Comparison of ENCODE assay signal across 15 cellular contexts in genomic region chr10:30056281-30056680, GRCh38. TPM values are rescaled to one million over a fixed set of nuclear protein-coding genes. Genes with fewer than 3 reads are reported as not detected.
A peak's percentile ranks its signal among the peaks of the same experiment; 100 is the strongest.
DNase-seq lines count a peak whose midpoint lies in the region; ATAC-seq and TF ChIP-seq lines count a peak whose summit lies in the region.
"Had no signal": no experiment of that assay in that cellular context is flagged by ENCODE, and none has a peak within 500 bp of the region (broad histone marks: within the 10 kb centered on the region; RNA-seq: fewer than 3 reads in every experiment).

No MANE protein-coding gene starts in this region.

- no peaks in the 10 kb centered on the region for H3K9me3 Mint-ChIP-seq in activated T-helper 1 cell treated with anti-CD3 and anti-CD28 coated beads, Interleukin-12 subunit alpha, Interleukin-12 subunit beta, Interleukin-2, Interleukin-4 antibody, amounts not matched to agents 30 ng/mL and 10 ng/mL and 1 ng/mL, durations not matched to agents 14 hours and 24 hours and 36 hours
- H3K9me3 Mint-ChIP-seq: CD8-positive, alpha-beta memory T cell had no signal

- H3K4me3 ChIP-seq in H7 (ENCODE audit: insufficient read depth, low read depth, low read length) = no peak overlapping the region
- peak overlapping the region; percentile 73 for H3K4me3 ChIP-seq in WI38 (ENCODE audit: low read depth, low read length)
- H3K4me3 ChIP-seq in iPS-20b (ENCODE audit: low read length) = peak overlapping the region; percentile 3; the same call in 1 of the 2 replicates
- H3K4me3 ChIP-seq in stomach = no peak overlapping the region

- DNase-seq in H7 (peak; percentile 26), stomach (no peak), GM13976 (ENCODE audit: low spot score) (no peak), NCI-H446 treated with DMSO at 0.1 percent for 48 hours (lab: John Stamatoyannopoulos, UW) (no peak)
- no peak for DNase-seq in activated T-helper 1 cell treated with anti-CD3 and anti-CD28 coated beads, Interleukin-12 subunit alpha, Interleukin-12 subunit beta, Interleukin-2, Interleukin-4 antibody, amounts not matched to agents 30 ng/mL and 10 ng/mL and 1 ng/mL, durations not matched to agents 14 hours and 24 hours and 36 hours (ENCODE audit: low spot score)
- DNase-seq: CD8-positive, alpha-beta memory T cell; Karpas-422; NCI-H187; occipital lobe; stimulated activated CD4-positive, alpha-beta T cell treated with anti-CD3 and anti-CD28 coated beads, Interleukin-4, amount 100 ng/mL, for 1 hour; stimulated activated naive CD8-positive, alpha-beta T cell treated with anti-CD3 and anti-CD28 coated beads, Interleukin-15, Interleukin-2, amounts not matched to agents 100 U/mL and 50 U/mL, for 24 hours; WERI-Rb-1 had no signal

- H3K27me3 ChIP-seq in H7 (ENCODE audit: control insufficient read depth, insufficient read depth, low read length) (peaks cover 20% of the 10 kb centered on the region), iPS-20b (ENCODE audit: insufficient read depth, low read length) (peaks cover 33% of the 10 kb centered on the region), stomach (peaks cover 0 to 26% (median 9%) of the 10 kb centered on the region in 3 donors)

- TF ChIP-seq CTCF in WI38 (IDR thresholded peaks at IDR 0.05; ENCODE audit: low read depth, low read length) (no peak), stomach (IDR thresholded peaks at IDR 0.05) (no peak), GM13976 (IDR thresholded peaks at IDR 0.05; ENCODE audit: borderline replicate concordance, control extremely low read depth, extremely low read depth, insufficient read depth, missing control alignments) (no peak)

- H3K27ac Mint-ChIP-seq in activated T-helper 1 cell treated with anti-CD3 and anti-CD28 coated beads, Interleukin-12 subunit alpha, Interleukin-12 subunit beta, Interleukin-2, Interleukin-4 antibody, amounts not matched to agents 30 ng/mL and 10 ng/mL and 1 ng/mL, durations not matched to agents 14 hours and 24 hours and 36 hours = no peak overlapping the region

- no peaks in the 10 kb centered on the region for H3K36me3 Mint-ChIP-seq in activated T-helper 1 cell treated with anti-CD3 and anti-CD28 coated beads, Interleukin-12 subunit alpha, Interleukin-12 subunit beta, Interleukin-2, Interleukin-4 antibody, amounts not matched to agents 30 ng/mL and 10 ng/mL and 1 ng/mL, durations not matched to agents 14 hours and 24 hours and 36 hours (ENCODE audit: low read depth)
- H3K36me3 Mint-ChIP-seq: CD8-positive, alpha-beta memory T cell had no signal

- H3K27ac ChIP-seq in iPS-20b (ENCODE audit: low read length) (no peak overlapping the region), stomach (peak overlapping the region in 3 of 5 donors; percentile 13 to 89 (median 79))
- H3K27ac ChIP-seq: WERI-Rb-1 had no signal

- TF ChIP-seq POLR2A in stomach (IDR thresholded peaks at IDR 0.05) = no peak

- H3K4me1 Mint-ChIP-seq in activated T-helper 1 cell treated with anti-CD3 and anti-CD28 coated beads, Interleukin-12 subunit alpha, Interleukin-12 subunit beta, Interleukin-2, Interleukin-4 antibody, amounts not matched to agents 30 ng/mL and 10 ng/mL and 1 ng/mL, durations not matched to agents 14 hours and 24 hours and 36 hours (ENCODE audit: low read depth) = peaks cover 12% of the 10 kb centered on the region

- WGBS in stomach, 5 donors = 29 to 53% (median 49%) methylated on average over 1 of the region's 1 CpG

- peaks cover 63% of the 10 kb centered on the region for H3K27me3 Mint-ChIP-seq in activated T-helper 1 cell treated with anti-CD3 and anti-CD28 coated beads, Interleukin-12 subunit alpha, Interleukin-12 subunit beta, Interleukin-2, Interleukin-4 antibody, amounts not matched to agents 30 ng/mL and 10 ng/mL and 1 ng/mL, durations not matched to agents 14 hours and 24 hours and 36 hours (ENCODE audit: insufficient read depth)

- H3K36me3 ChIP-seq in H7 (replicated peaks; ENCODE audit: control insufficient read depth, insufficient read depth, low read length) (no peaks in the 10 kb centered on the region), iPS-20b (ENCODE audit: insufficient read depth, low read depth, low read length) (no peaks in the 10 kb centered on the region), stomach (no peaks in the 10 kb centered on the region)
- H3K36me3 ChIP-seq: WERI-Rb-1 had no signal

- intact Hi-C loops in stomach (cut with DNase I; ENCODE audit: low total_unique reads) = no loop called here
- intact Hi-C loops in activated T-helper 1 cell treated with anti-CD3 and anti-CD28 coated beads, Interleukin-12 subunit alpha, Interleukin-12 subunit beta, Interleukin-2, Interleukin-4 antibody, amounts not matched to agents 30 ng/mL and 10 ng/mL and 1 ng/mL, durations not matched to agents 14 hours and 24 hours and 36 hours (cut with micrococcal nuclease) = loop anchor here (2.0 to 5.0 kb wide), 2 partner anchors 29 to 54 kb away; no protein-coding TSS in a partner anchor

- no peak overlapping the region for H3K9ac ChIP-seq in iPS-20b (ENCODE audit: low read depth, low read length)

- H3K9me3 ChIP-seq in iPS-20b (ENCODE audit: insufficient read depth, low read depth, low read length) (no peaks in the 10 kb centered on the region), stomach (no peaks in the 10 kb centered on the region)

- in situ Hi-C loops in GM13976 (cut with MboI; ENCODE audit: low sequenced_read_pairs, unreplicated experiment) = no loop called here

- no peak for TF ChIP-seq EP300 in stomach (IDR thresholded peaks at IDR 0.05)

- no peak for ATAC-seq in GM18867 (IDR thresholded peaks at IDR 0.05; ENCODE audit: unreplicated experiment)
- ATAC-seq: stimulated activated naive CD8-positive, alpha-beta T cell treated with anti-CD3 and anti-CD28 coated beads, Interleukin-15, Interleukin-2, amounts not matched to agents 100 U/mL and 50 U/mL, for 24 hours had no signal

- no peak overlapping the region for H3K4me3 Mint-ChIP-seq in activated T-helper 1 cell treated with anti-CD3 and anti-CD28 coated beads, Interleukin-12 subunit alpha, Interleukin-12 subunit beta, Interleukin-2, Interleukin-4 antibody, amounts not matched to agents 30 ng/mL and 10 ng/mL and 1 ng/mL, durations not matched to agents 14 hours and 24 hours and 36 hours

- H3K4me1 ChIP-seq in iPS-20b (ENCODE audit: insufficient read depth, low read length) (peaks cover 21% of the 10 kb centered on the region), stomach (peaks cover 21 to 51% (median 41%) of the 10 kb centered on the region in 4 donors)

RNA-seq across cellular contexts. Expression of gene JCAD, which starts 3.1 kb away (rescaled TPM):
- 2.5 and 3.9 TPM in 2 replicates for total RNA-seq in H7 (2014; rRNA removed; shearing (Covaris generic))
- total RNA-seq in stomach = 10 to 100 TPM in 4 of 5 donors, 1 to 10 TPM in 1; 3.5 to 30.3 (median 20.2) TPM
- 1 to 10 TPM; 1.6 to 2.2 (median 1.7) TPM for polyA plus RNA-seq in stomach
- total RNA-seq in activated T-helper 1 cell treated with anti-CD3 and anti-CD28 coated beads, Interleukin-12 subunit alpha, Interleukin-12 subunit beta, Interleukin-2, Interleukin-4 antibody, amounts not matched to agents 30 ng/mL and 10 ng/mL and 1 ng/mL, durations not matched to agents 14 hours and 24 hours and 36 hours = 0.15 and 0.31 TPM in 2 replicates
- polyA plus RNA-seq: CD8-positive, alpha-beta memory T cell had no signal

Comparison
In these comparisons a context has a peak if more than half of its experiments do, and no peak if none do; other contexts are left out.
1. H3K4me3 ChIP-seq: peak in WI38 (single experiment) and iPS-20b (single experiment); none in H7 (single experiment) and stomach (0 of 4).